Comparison of ENCODE assay signal across 10 cellular contexts in genomic region chr2:63055510-63056308, GRCh38. TPM values are rescaled to one million over a fixed set of nuclear protein-coding genes. Genes with fewer than 3 reads are reported as not detected.
DNase-seq lines count a peak whose midpoint lies in the region; ATAC-seq and TF ChIP-seq lines count a peak whose summit lies in the region.
"Had no signal": no experiment of that assay in that cellular context is flagged by ENCODE, and none has a peak within 500 bp of the region (broad histone marks: within the 10 kb centered on the region; RNA-seq: fewer than 3 reads in every experiment).

No MANE protein-coding gene starts in this region.

- H4K12ac ChIP-seq in trophoblast cell (ENCODE audit: low read depth, low read length) = no peak overlapping the region

- no peak overlapping the region for H4K91ac ChIP-seq in trophoblast cell (ENCODE audit: low read depth, low read length)

- no peak overlapping the region for H4K8ac ChIP-seq in trophoblast cell (ENCODE audit: low read depth, low read length)

- H3K4ac ChIP-seq in trophoblast cell (ENCODE audit: low read depth, low read length) = no peak overlapping the region

- no peaks in the 10 kb centered on the region for H3K36me3 Mint-ChIP-seq in CD4-positive, CD25-positive, alpha-beta regulatory T cell

- peak overlapping the region in 3 of 4 donors; percentile 15 to 68 (median 27) for H3K4me3 Mint-ChIP-seq in CD4-positive, CD25-positive, alpha-beta regulatory T cell

- no peaks in the 10 kb centered on the region for H3K36me3 ChIP-seq in CD4-positive, CD25-positive, alpha-beta regulatory T cell (ENCODE audit: control insufficient read depth, insufficient read depth, low read length)
- no peaks in the 10 kb centered on the region for H3K36me3 ChIP-seq in esophagus muscularis mucosa
- H3K36me3 ChIP-seq in trophoblast cell (ENCODE audit: control insufficient read depth in 1 of 2, insufficient read depth in 2 of 2, low read length in 2 of 2) = no peaks in the 10 kb centered on the region
- H3K36me3 ChIP-seq: prostate gland had no signal

- H3K23ac ChIP-seq in trophoblast cell (ENCODE audit: low read length) = no peak overlapping the region

- H3K27me3 Mint-ChIP-seq in CD4-positive, CD25-positive, alpha-beta regulatory T cell = peaks cover 81% of the 10 kb centered on the region

- TF ChIP-seq CTCF in esophagus muscularis mucosa (IDR thresholded peaks at IDR 0.05) = no peak

- H3K4me1 Mint-ChIP-seq in CD4-positive, CD25-positive, alpha-beta regulatory T cell = peaks cover 0 to 78% (median 47%) of the 10 kb centered on the region in 4 donors

- no peaks in the 10 kb centered on the region for H3K9me3 ChIP-seq in CD4-positive, CD25-positive, alpha-beta regulatory T cell (ENCODE audit: control insufficient read depth in 2 of 2, low read length in 2 of 2)
- peaks cover 0 to 13% (median 0%) of the 10 kb centered on the region in 4 donors for H3K9me3 ChIP-seq in esophagus muscularis mucosa
- H3K9me3 ChIP-seq in trophoblast cell (ENCODE audit: insufficient read depth, low read depth, low read length) = peaks cover 19% of the 10 kb centered on the region
- H3K9me3 ChIP-seq: prostate gland had no signal

- no peak for TF ChIP-seq POLR2A in esophagus muscularis mucosa (IDR thresholded peaks at IDR 0.05; ENCODE audit: low read depth)

- ATAC-seq in CD4-positive, CD25-positive, alpha-beta regulatory T cell (ENCODE audit: low read depth in 2 of 2) = no peak
- ATAC-seq: Panc1 had no signal

- H2BK5ac ChIP-seq in trophoblast cell (ENCODE audit: low read depth, low read length, poor library complexity) = no peak overlapping the region

- no peak overlapping the region for H2BK12ac ChIP-seq in trophoblast cell (ENCODE audit: low read length)

- H3K4me2 ChIP-seq in trophoblast cell (ENCODE audit: low read length) = peak overlapping the region; percentile 60

- H2AFZ ChIP-seq in trophoblast cell (ENCODE audit: insufficient read depth, low read length, poor library complexity) = no peak overlapping the region

- no peak overlapping the region for H3K4me3 ChIP-seq in CD4-positive, CD25-positive, alpha-beta regulatory T cell (ENCODE audit: low read depth, low read length)
- H3K4me3 ChIP-seq in esophagus muscularis mucosa (peak overlapping the region; percentile 13 to 38 (median 24)), trophoblast cell (ENCODE audit: low read depth, low read length) (peak overlapping the region; percentile 45)
- H3K4me3 ChIP-seq: prostate gland had no signal

- H3K18ac ChIP-seq in trophoblast cell (ENCODE audit: low read length) = no peak overlapping the region

- no peak overlapping the region for H2AK5ac ChIP-seq in trophoblast cell (ENCODE audit: low read length)

- peak in 1 of 3 donors; percentile 21 for DNase-seq in CD4-positive, CD25-positive, alpha-beta regulatory T cell
- DNase-seq in NAMALWA (ENCODE audit: low spot score) (peak; percentile 34), esophagus muscularis mucosa (ENCODE audit: extremely low spot score) (no peak), trophoblast cell (peak; percentile 35 to 42), kidney tubule cell (ENCODE audit: low spot score) (no peak), NCI-H748 (lab: John Stamatoyannopoulos, UW; ENCODE audit: unreplicated experiment) (no peak), NCI-H1092 (lab: John Stamatoyannopoulos, UW) (no peak), NCI-H2227 treated with DMSO at 0.1 percent for 48 hours (lab: John Stamatoyannopoulos, UW) (no peak)

- WGBS in esophagus muscularis mucosa = 7% methylated on average over 45 of the region's 59 CpGs
- no CpG with 5 or more reads among the region's 59 CpGs for WGBS in trophoblast cell (ENCODE audit: extremely low coverage, insufficient coverage, insufficient read length)

- H3K79me2 ChIP-seq in trophoblast cell (ENCODE audit: control insufficient read depth, insufficient read depth, low read length, poor library complexity) = no peaks in the 10 kb centered on the region

- H3K27ac Mint-ChIP-seq in CD4-positive, CD25-positive, alpha-beta regulatory T cell = peak overlapping the region in 1 of 3 donors; percentile 20

- peaks cover 26% of the 10 kb centered on the region for H3K27me3 ChIP-seq in CD4-positive, CD25-positive, alpha-beta regulatory T cell (ENCODE audit: control insufficient read depth, insufficient read depth, low read length)
- peaks cover 11 to 100% (median 78%) of the 10 kb centered on the region in 4 donors for H3K27me3 ChIP-seq in esophagus muscularis mucosa
- H3K27me3 ChIP-seq in trophoblast cell (ENCODE audit: insufficient read depth, low read length) = peaks cover 93% of the 10 kb centered on the region

- peaks cover 75% of the 10 kb centered on the region for H3K4me1 ChIP-seq in CD4-positive, CD25-positive, alpha-beta regulatory T cell (ENCODE audit: control insufficient read depth, insufficient read depth, low read length, poor library complexity, severe bottlenecking)
- peaks cover 55 to 75% (median 69%) of the 10 kb centered on the region in 4 donors for H3K4me1 ChIP-seq in esophagus muscularis mucosa
- peaks cover 31 to 35% of the 10 kb centered on the region in 2 experiments for H3K4me1 ChIP-seq in trophoblast cell (ENCODE audit: control insufficient read depth in 1 of 2, insufficient read depth in 2 of 2, low read length in 2 of 2)
- H3K4me1 ChIP-seq: prostate gland had no signal

- no peak overlapping the region for H3K27ac ChIP-seq in CD4-positive, CD25-positive, alpha-beta regulatory T cell (ENCODE audit: insufficient read depth, low read length, poor library complexity, severe bottlenecking)
- H3K27ac ChIP-seq in esophagus muscularis mucosa (replicated peaks in 1 of 4) = no peak overlapping the region
- no peak overlapping the region for H3K27ac ChIP-seq in trophoblast cell (ENCODE audit: low read depth, low read length)
- H3K27ac ChIP-seq: prostate gland had no signal

- no peak for TF ChIP-seq EP300 in esophagus muscularis mucosa (IDR thresholded peaks at IDR 0.05)

- intact Hi-C loops in esophagus muscularis mucosa (cut with DNase I) = no loop called here

- H3K79me1 ChIP-seq in trophoblast cell (ENCODE audit: low read length) = no peaks in the 10 kb centered on the region

- H3K9ac ChIP-seq in trophoblast cell (ENCODE audit: low read length) = no peak overlapping the region

- H3K14ac ChIP-seq in trophoblast cell (ENCODE audit: low read length) = no peak overlapping the region

- H2BK120ac ChIP-seq in trophoblast cell (ENCODE audit: insufficient read depth, low read length, poor library complexity) = no peak overlapping the region

- H3K9me3 Mint-ChIP-seq in CD4-positive, CD25-positive, alpha-beta regulatory T cell = peaks cover 0 to 7% (median 0%) of the 10 kb centered on the region in 7 donors

RNA-seq across cellular contexts. Expression of gene OTX1, which starts 5.1 kb away (rescaled TPM):
- total RNA-seq in CD4-positive, CD25-positive, alpha-beta regulatory T cell = not detected
- polyA plus RNA-seq in CD4-positive, CD25-positive, alpha-beta regulatory T cell = not detected
- total RNA-seq in esophagus muscularis mucosa = under 1 TPM in 1 of 4 donors, not detected in 3; 0.26 TPM
- 0.46 and 0.59 TPM in 2 replicates for polyA plus RNA-seq in trophoblast cell (2013)

Comparison
In these comparisons a context has a peak if more than half of its experiments do, and no peak if none do; other contexts are left out.
1. DNase-seq: peak in NAMALWA (single experiment) and trophoblast cell (2 of 2); none in esophagus muscularis mucosa (single experiment), kidney tubule cell (single experiment), NCI-H748 (single experiment), NCI-H1092 (single experiment) and NCI-H2227 treated with DMSO at 0.1 percent for 48 hours (single experiment).